Comparison of ENCODE assay signal across 17 cellular contexts in the genomic region with DNA sequence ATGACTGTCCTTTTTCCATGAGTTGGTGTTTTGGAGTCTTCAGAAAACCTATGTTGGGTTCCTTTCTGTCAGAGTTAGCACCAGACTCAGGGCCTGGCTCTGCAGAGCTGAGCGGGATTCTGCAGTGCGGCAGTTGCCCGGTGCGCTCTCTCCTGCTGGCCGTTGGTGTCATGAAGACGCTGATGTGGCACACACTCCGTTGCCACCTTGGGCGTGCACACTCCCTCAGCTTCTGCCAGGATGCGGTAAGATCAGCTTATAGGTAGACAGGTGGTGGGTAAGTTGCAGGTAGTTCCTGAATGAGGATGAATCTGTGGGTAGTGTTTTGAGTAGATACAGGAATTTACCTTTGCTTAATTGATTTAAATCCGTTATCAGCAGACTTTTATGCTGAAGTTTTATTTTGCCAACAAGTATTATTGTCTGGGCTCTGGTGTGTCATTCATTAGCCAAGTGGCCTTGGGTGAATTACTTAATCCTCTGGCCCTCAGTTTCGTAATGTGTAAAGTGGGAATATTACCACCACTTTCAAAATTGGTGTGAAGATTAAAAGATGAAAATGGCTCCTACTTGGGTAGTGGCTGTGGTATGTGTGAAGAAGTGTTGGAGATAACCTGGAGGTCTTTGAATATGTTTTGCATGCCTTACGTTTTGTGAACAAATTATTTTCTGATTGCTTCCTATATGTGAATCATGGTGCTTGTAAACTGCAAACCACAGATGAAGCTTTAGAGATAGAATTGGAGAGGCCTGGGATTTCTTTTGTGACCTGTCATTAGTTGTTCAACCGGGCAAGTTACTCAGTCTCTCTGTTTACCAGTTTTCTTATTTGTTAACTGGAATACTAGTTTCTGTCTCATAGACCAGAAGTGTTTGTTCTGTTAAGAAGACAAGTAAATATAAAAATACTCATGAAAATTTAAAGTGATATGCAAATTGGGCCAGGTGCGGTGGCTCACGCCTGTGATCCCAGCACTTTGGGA. TPM values are rescaled to one million over a fixed set of nuclear protein-coding genes. Genes with fewer than 3 reads are reported as not detected.
DNase-seq lines count a peak whose midpoint lies in the region; ATAC-seq, FAIRE-seq and TF ChIP-seq lines count a peak whose summit lies in the region.
"Had no signal": no experiment of that assay in that cellular context is flagged by ENCODE, and none has a peak within 500 bp of the region (broad histone marks: within the 10 kb centered on the region; RNA-seq: fewer than 3 reads in every experiment).

No MANE protein-coding gene starts in this region.

- H2BK12ac ChIP-seq in trophoblast cell (ENCODE audit: low read length), result no peak overlapping the region

- ATAC-seq in CD4-positive, CD25-positive, alpha-beta regulatory T cell (ENCODE audit: low read depth in 2 of 2), result no peak
- no peak for ATAC-seq in naive B cell (ENCODE audit: low read depth in 2 of 2)
- ATAC-seq: esophagus mucosa, HCT116, right cardiac atrium had no signal

- no peak overlapping the region for H3K9ac ChIP-seq in trophoblast cell (ENCODE audit: low read length)

- in situ Hi-C loops in ACHN (cut with HindIII; ENCODE audit: low pct_ligation_motif_present, low pct_unique_long_range_greater_than_20kb, low sequenced_read_pairs), result no loop called here

- no peak overlapping the region for H2AFZ ChIP-seq in trophoblast cell (ENCODE audit: insufficient read depth, low read length, poor library complexity)

- no peak overlapping the region for H4K8ac ChIP-seq in trophoblast cell (ENCODE audit: low read depth, low read length)

- no peaks in the 10 kb centered on the region for H3K9me3 Mint-ChIP-seq in CD4-positive, CD25-positive, alpha-beta regulatory T cell
- no peaks in the 10 kb centered on the region for H3K9me3 Mint-ChIP-seq in activated naive CD8-positive, alpha-beta T cell (ENCODE audit: low read depth)
- H3K9me3 Mint-ChIP-seq in naive B cell, result no peaks in the 10 kb centered on the region

- H3K36me3 ChIP-seq in CD4-positive, CD25-positive, alpha-beta regulatory T cell (ENCODE audit: control insufficient read depth, insufficient read depth, low read length), result peaks cover 6% of the 10 kb centered on the region
- H3K36me3 ChIP-seq in trophoblast cell (ENCODE audit: control insufficient read depth in 1 of 2, insufficient read depth in 2 of 2, low read length in 2 of 2), result no peaks in the 10 kb centered on the region
- H3K36me3 ChIP-seq: adrenal gland had no signal

- H3K79me1 ChIP-seq in trophoblast cell (ENCODE audit: low read length), result no peaks in the 10 kb centered on the region

- no peak overlapping the region for H3K23ac ChIP-seq in trophoblast cell (ENCODE audit: low read length)

- TF ChIP-seq POLR2A in H54 (IDR thresholded peaks at IDR 0.05; ENCODE audit: low read depth, low read length), result no peak

- H2BK120ac ChIP-seq in trophoblast cell (ENCODE audit: insufficient read depth, low read length, poor library complexity), result no peak overlapping the region

- H3K4me2 ChIP-seq in trophoblast cell (ENCODE audit: low read length), result no peak overlapping the region

- H3K36me3 Mint-ChIP-seq in CD4-positive, CD25-positive, alpha-beta regulatory T cell, result peaks cover 35% of the 10 kb centered on the region
- H3K36me3 Mint-ChIP-seq in activated naive CD8-positive, alpha-beta T cell, result peaks cover 9% of the 10 kb centered on the region
- peaks cover 0 to 18% of the 10 kb centered on the region in 2 donors for H3K36me3 Mint-ChIP-seq in naive B cell

- no peaks in the 10 kb centered on the region for H3K9me3 ChIP-seq in CD4-positive, CD25-positive, alpha-beta regulatory T cell (ENCODE audit: control insufficient read depth in 2 of 2, low read length in 2 of 2)
- H3K9me3 ChIP-seq in trophoblast cell (ENCODE audit: insufficient read depth, low read depth, low read length), result peaks cover 1% of the 10 kb centered on the region
- H3K9me3 ChIP-seq: adrenal gland, SJSA1 had no signal

- no peak overlapping the region for H3K4me3 Mint-ChIP-seq in CD4-positive, CD25-positive, alpha-beta regulatory T cell
- H3K4me3 Mint-ChIP-seq in activated naive CD8-positive, alpha-beta T cell, result peak overlapping the region; percentile 17
- peak overlapping the region in 7 of 8 donors; percentile 71 to 89 (median 83) for H3K4me3 Mint-ChIP-seq in naive B cell

- H3K4me1 Mint-ChIP-seq in CD4-positive, CD25-positive, alpha-beta regulatory T cell, result peaks cover 34 to 76% (median 54%) of the 10 kb centered on the region in 4 donors
- H3K4me1 Mint-ChIP-seq in activated naive CD8-positive, alpha-beta T cell (ENCODE audit: low read depth), result peaks cover 76% of the 10 kb centered on the region
- H3K4me1 Mint-ChIP-seq in naive B cell, result peaks cover 77 to 89% (median 82%) of the 10 kb centered on the region in 3 donors

- H3K27ac ChIP-seq in CD4-positive, CD25-positive, alpha-beta regulatory T cell (ENCODE audit: insufficient read depth, low read length, poor library complexity, severe bottlenecking), result no peak overlapping the region
- no peak overlapping the region for H3K27ac ChIP-seq in trophoblast cell (ENCODE audit: low read depth, low read length)
- H3K27ac ChIP-seq: adrenal gland, SJSA1 had no signal

- DNase-seq in CD4-positive, CD25-positive, alpha-beta regulatory T cell, result no peak
- no peak for DNase-seq in GM18507 (ENCODE audit: extremely low spot score, insufficient read length, low read depth)
- DNase-seq in naive B cell, result no peak
- DNase-seq in H54 (ENCODE audit: insufficient read length, low spot score), result no peak
- no peak for DNase-seq in trophoblast cell
- DNase-seq in ACHN, result no peak
- no peak for DNase-seq in stimulated activated CD4-positive, alpha-beta T cell treated with anti-CD3 and anti-CD28 coated beads, Interleukin-4, amount 100 ng/mL, for 24 hours
- DNase-seq: adrenal gland; NCI-H2171 treated with DMSO at 0.1 percent for 48 hours; right cardiac atrium; stimulated activated CD4-positive, alpha-beta T cell treated with anti-CD3 and anti-CD28 coated beads, Interleukin-2, amount 100 ng/mL, for 48 hours had no signal

- no peak overlapping the region for H4K91ac ChIP-seq in trophoblast cell (ENCODE audit: low read depth, low read length)

- no peaks in the 10 kb centered on the region for H3K27me3 ChIP-seq in CD4-positive, CD25-positive, alpha-beta regulatory T cell (ENCODE audit: control insufficient read depth, insufficient read depth, low read length)
- H3K27me3 ChIP-seq in trophoblast cell (ENCODE audit: insufficient read depth, low read length), result no peaks in the 10 kb centered on the region
- H3K27me3 ChIP-seq: adrenal gland, SJSA1 had no signal

- no peak overlapping the region for H3K4ac ChIP-seq in trophoblast cell (ENCODE audit: low read depth, low read length)

- no peak overlapping the region for H3K4me3 ChIP-seq in CD4-positive, CD25-positive, alpha-beta regulatory T cell (ENCODE audit: low read depth, low read length)
- no peak overlapping the region for H3K4me3 ChIP-seq in trophoblast cell (ENCODE audit: low read depth, low read length)
- H3K4me3 ChIP-seq: adrenal gland, SJSA1 had no signal

- no peak overlapping the region for H3K14ac ChIP-seq in trophoblast cell (ENCODE audit: low read length)

- WGBS in trophoblast cell (ENCODE audit: extremely low coverage, insufficient coverage, insufficient read length), result no CpG with 5 or more reads among the region's 15 CpGs

- peaks cover 17% of the 10 kb centered on the region for H3K4me1 ChIP-seq in CD4-positive, CD25-positive, alpha-beta regulatory T cell (ENCODE audit: control insufficient read depth, insufficient read depth, low read length, poor library complexity, severe bottlenecking)
- H3K4me1 ChIP-seq in trophoblast cell (ENCODE audit: control insufficient read depth in 1 of 2, insufficient read depth in 2 of 2, low read length in 2 of 2), result no peaks in the 10 kb centered on the region
- H3K4me1 ChIP-seq: adrenal gland, SJSA1 had no signal

- no peak overlapping the region for H2BK5ac ChIP-seq in trophoblast cell (ENCODE audit: low read depth, low read length, poor library complexity)

- peak overlapping the region; percentile 33 to 59 (median 34) for H3K27ac Mint-ChIP-seq in CD4-positive, CD25-positive, alpha-beta regulatory T cell
- peak overlapping the region; percentile 80 for H3K27ac Mint-ChIP-seq in activated naive CD8-positive, alpha-beta T cell
- H3K27ac Mint-ChIP-seq in naive B cell, result peak overlapping the region; percentile 52 to 98 (median 96)

- no peaks in the 10 kb centered on the region for H3K27me3 Mint-ChIP-seq in CD4-positive, CD25-positive, alpha-beta regulatory T cell
- no peaks in the 10 kb centered on the region for H3K27me3 Mint-ChIP-seq in activated naive CD8-positive, alpha-beta T cell
- no peaks in the 10 kb centered on the region for H3K27me3 Mint-ChIP-seq in naive B cell

- no peak overlapping the region for H4K12ac ChIP-seq in trophoblast cell (ENCODE audit: low read depth, low read length)

- FAIRE-seq in GM18507 (lab: Jason Lieb, UNC), result peak; percentile 87
- FAIRE-seq in H54 (lab: Jason Lieb, UNC), result no peak
- FAIRE-seq: colon, urothelium cell line had no signal

- no peak overlapping the region for H3K18ac ChIP-seq in trophoblast cell (ENCODE audit: low read length)

- H2AK5ac ChIP-seq in trophoblast cell (ENCODE audit: low read length), result no peak overlapping the region

- H3K79me2 ChIP-seq in trophoblast cell (ENCODE audit: control insufficient read depth, insufficient read depth, low read length, poor library complexity), result no peaks in the 10 kb centered on the region

RNA-seq across cellular contexts. Expression of a gene that starts 27.0 kb away (rescaled TPM):
- 161 TPM for total RNA-seq in CD4-positive, CD25-positive, alpha-beta regulatory T cell
- 10 to 100 TPM; 11.3 to 12.7 (median 11.4) TPM for polyA plus RNA-seq in CD4-positive, CD25-positive, alpha-beta regulatory T cell
- polyA plus RNA-seq in naive B cell (ENCODE audit: low read depth in 6 of 6), result 100 to 1,000 TPM in 1 of 6 donors, 10 to 100 TPM in 5; 38.0 to 111 (median 67.7) TPM
- polyA plus RNA-seq in trophoblast cell (2013), result 14.2 and 15.7 TPM in 2 replicates

Comparison
In these comparisons a context has a peak if more than half of its experiments do, and no peak if none do; other contexts are left out.
1. H3K27ac Mint-ChIP-seq: peak in every context shown above with its lines; median percentile 96 in naive B cell; 80 in activated naive CD8-positive, alpha-beta T cell; 34 in CD4-positive, CD25-positive, alpha-beta regulatory T cell.
2. H3K4me3 Mint-ChIP-seq: peak in activated naive CD8-positive, alpha-beta T cell (single experiment) and naive B cell (7 of 8); none in CD4-positive, CD25-positive, alpha-beta regulatory T cell (0 of 4).